ENCODE assay signal across 1 cellular context in genomic region chrX:110003167-110004156, GRCh38.
A peak's percentile ranks its signal among the peaks of the same experiment; 100 is the strongest.
TF ChIP-seq lines count a peak whose summit lies in the region.

No MANE protein-coding gene starts in this region.

TF ChIP-seq in K562, 482 proteins besides CTCF, POLR2A, EP300 and RAD21 (continued from another document and continues in another):
- TF ChIP-seq, protein P1, sequence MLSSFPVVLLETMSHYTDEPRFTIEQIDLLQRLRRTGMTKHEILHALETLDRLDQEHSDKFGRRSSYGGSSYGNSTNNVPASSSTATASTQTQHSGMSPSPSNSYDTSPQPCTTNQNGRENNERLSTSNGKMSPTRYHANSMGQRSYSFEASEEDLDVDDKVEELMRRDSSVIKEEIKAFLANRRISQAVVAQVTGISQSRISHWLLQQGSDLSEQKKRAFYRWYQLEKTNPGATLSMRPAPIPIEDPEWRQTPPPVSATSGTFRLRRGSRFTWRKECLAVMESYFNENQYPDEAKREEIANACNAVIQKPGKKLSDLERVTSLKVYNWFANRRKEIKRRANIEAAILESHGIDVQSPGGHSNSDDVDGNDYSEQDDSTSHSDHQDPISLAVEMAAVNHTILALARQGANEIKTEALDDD (IDR thresholded peaks at IDR 0.05), result no peak
- TF ChIP-seq, protein P2, sequence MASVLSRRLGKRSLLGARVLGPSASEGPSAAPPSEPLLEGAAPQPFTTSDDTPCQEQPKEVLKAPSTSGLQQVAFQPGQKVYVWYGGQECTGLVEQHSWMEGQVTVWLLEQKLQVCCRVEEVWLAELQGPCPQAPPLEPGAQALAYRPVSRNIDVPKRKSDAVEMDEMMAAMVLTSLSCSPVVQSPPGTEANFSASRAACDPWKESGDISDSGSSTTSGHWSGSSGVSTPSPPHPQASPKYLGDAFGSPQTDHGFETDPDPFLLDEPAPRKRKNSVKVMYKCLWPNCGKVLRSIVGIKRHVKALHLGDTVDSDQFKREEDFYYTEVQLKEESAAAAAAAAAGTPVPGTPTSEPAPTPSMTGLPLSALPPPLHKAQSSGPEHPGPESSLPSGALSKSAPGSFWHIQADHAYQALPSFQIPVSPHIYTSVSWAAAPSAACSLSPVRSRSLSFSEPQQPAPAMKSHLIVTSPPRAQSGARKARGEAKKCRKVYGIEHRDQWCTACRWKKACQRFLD (CRISPR knock-in tag; IDR thresholded peaks at IDR 0.05), result peak; percentile 33; the same call in 1 of the 2 replicates
- TF ChIP-seq HDAC3 (IDR thresholded peaks at IDR 0.05; ENCODE audit: borderline replicate concordance, partially characterized antibody) (no peak), ZNF444 (CRISPR knock-in tag; IDR thresholded peaks at IDR 0.05) (no peak), ZBTB8A (IDR thresholded peaks at IDR 0.05; ENCODE audit: partially characterized antibody) (no peak), SMARCA4 (IDR thresholded peaks at IDR 0.05) (0 out of 2 replicates have a peak, but pooled peaks have one; percentile 17), RCOR1 (IDR thresholded peaks at IDR 0.05; ENCODE audit: borderline replicate concordance in 1 of 2, low read depth in 2 of 2, low read length in 2 of 2) (no peak), DDX20 (tag; IDR thresholded peaks at IDR 0.05; ENCODE audit: low read depth) (no peak), SMARCA5 (IDR thresholded peaks at IDR 0.05) (no peak), EP400 (IDR thresholded peaks at IDR 0.05) (peak; percentile 12; the same call in 1 of the 2 replicates), MTA2 (IDR thresholded peaks at IDR 0.05; ENCODE audit: low read depth) (no peak), TSC22D4 (tag; IDR thresholded peaks at IDR 0.05) (no peak), ZFP36 (IDR thresholded peaks at IDR 0.05; ENCODE audit: low read depth, low read length, partially characterized antibody) (no peak), STAT5B (CRISPR knock-in tag; IDR thresholded peaks at IDR 0.05) (no peak), ELF2 (CRISPR knock-in tag; IDR thresholded peaks at IDR 0.05) (no peak), DLX4 (CRISPR knock-in tag; IDR thresholded peaks at IDR 0.05) (no peak), CBFA2T3 (IDR thresholded peaks at IDR 0.05) (no peak), MEF2D (tag; conservative IDR thresholded peaks at IDR 0.05; ENCODE audit: low read depth) (no peak), IFI16 (CRISPR knock-in tag; IDR thresholded peaks at IDR 0.05) (no peak), ZNF165 (CRISPR knock-in tag; IDR thresholded peaks at IDR 0.05; ENCODE audit: borderline replicate concordance) (no peak), MTF1 (CRISPR knock-in tag; IDR thresholded peaks at IDR 0.05; ENCODE audit: borderline replicate concordance) (no peak), TEAD4 (IDR thresholded peaks at IDR 0.05; ENCODE audit: low read length) (no peak), TEAD4 (CRISPR knock-in tag; IDR thresholded peaks at IDR 0.05; ENCODE audit: borderline replicate concordance) (no peak), ZNF398 (CRISPR knock-in tag; IDR thresholded peaks at IDR 0.05) (no peak), KDM5B (IDR thresholded peaks at IDR 0.05; ENCODE audit: insufficient replicate concordance, low read depth, low read length) (no peak), POLR2H (tag; IDR thresholded peaks at IDR 0.05; ENCODE audit: low read depth) (no peak), HMG20B (CRISPR knock-in tag; IDR thresholded peaks at IDR 0.05) (no peak), KLF1 (tag; IDR thresholded peaks at IDR 0.05) (no peak), NRF1 (conservative IDR thresholded peaks at IDR 0.05 in 1 of 2, IDR thresholded peaks at IDR 0.05 in 1 of 2) (no peak), TAL1 (IDR thresholded peaks at IDR 0.05) (no peak), TFAP4 (CRISPR knock-in tag; IDR thresholded peaks at IDR 0.05; ENCODE audit: borderline replicate concordance) (no peak), IRF1 (CRISPR knock-in tag; IDR thresholded peaks at IDR 0.05; ENCODE audit: borderline replicate concordance) (no peak), SPI1 (IDR thresholded peaks at IDR 0.05; ENCODE audit: borderline replicate concordance, low read depth, low read length) (peak; percentile 33; the same call in 1 of the 2 replicates), THAP12 (CRISPR knock-in tag; IDR thresholded peaks at IDR 0.05) (0 out of 2 replicates have a peak, but pooled peaks have one; percentile 32), HINFP (tag; conservative IDR thresholded peaks at IDR 0.05; ENCODE audit: low read depth) (no peak), SP1 (CRISPR knock-in tag; IDR thresholded peaks at IDR 0.05) (no peak), ZNF217 (CRISPR knock-in tag; IDR thresholded peaks at IDR 0.05) (no peak)
- TF ChIP-seq, protein P3, sequence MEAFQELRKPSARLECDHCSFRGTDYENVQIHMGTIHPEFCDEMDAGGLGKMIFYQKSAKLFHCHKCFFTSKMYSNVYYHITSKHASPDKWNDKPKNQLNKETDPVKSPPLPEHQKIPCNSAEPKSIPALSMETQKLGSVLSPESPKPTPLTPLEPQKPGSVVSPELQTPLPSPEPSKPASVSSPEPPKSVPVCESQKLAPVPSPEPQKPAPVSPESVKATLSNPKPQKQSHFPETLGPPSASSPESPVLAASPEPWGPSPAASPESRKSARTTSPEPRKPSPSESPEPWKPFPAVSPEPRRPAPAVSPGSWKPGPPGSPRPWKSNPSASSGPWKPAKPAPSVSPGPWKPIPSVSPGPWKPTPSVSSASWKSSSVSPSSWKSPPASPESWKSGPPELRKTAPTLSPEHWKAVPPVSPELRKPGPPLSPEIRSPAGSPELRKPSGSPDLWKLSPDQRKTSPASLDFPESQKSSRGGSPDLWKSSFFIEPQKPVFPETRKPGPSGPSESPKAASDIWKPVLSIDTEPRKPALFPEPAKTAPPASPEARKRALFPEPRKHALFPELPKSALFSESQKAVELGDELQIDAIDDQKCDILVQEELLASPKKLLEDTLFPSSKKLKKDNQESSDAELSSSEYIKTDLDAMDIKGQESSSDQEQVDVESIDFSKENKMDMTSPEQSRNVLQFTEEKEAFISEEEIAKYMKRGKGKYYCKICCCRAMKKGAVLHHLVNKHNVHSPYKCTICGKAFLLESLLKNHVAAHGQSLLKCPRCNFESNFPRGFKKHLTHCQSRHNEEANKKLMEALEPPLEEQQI (IDR thresholded peaks at IDR 0.05), result no peak
- TF ChIP-seq, protein P4, sequence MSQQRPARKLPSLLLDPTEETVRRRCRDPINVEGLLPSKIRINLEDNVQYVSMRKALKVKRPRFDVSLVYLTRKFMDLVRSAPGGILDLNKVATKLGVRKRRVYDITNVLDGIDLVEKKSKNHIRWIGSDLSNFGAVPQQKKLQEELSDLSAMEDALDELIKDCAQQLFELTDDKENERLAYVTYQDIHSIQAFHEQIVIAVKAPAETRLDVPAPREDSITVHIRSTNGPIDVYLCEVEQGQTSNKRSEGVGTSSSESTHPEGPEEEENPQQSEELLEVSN (IDR thresholded peaks at IDR 0.05; ENCODE audit: borderline replicate concordance in 1 of 2, extremely low read depth in 1 of 2, insufficient read depth in 1 of 2, insufficient read length in 1 of 2, low read depth in 1 of 2, low read length in 1 of 2, poor library complexity in 1 of 2, severe bottlenecking in 1 of 2), result peak in 1 of 2 experiments; percentile 36
